ENCODE assay signal across 26 cellular contexts in the genomic region with DNA sequence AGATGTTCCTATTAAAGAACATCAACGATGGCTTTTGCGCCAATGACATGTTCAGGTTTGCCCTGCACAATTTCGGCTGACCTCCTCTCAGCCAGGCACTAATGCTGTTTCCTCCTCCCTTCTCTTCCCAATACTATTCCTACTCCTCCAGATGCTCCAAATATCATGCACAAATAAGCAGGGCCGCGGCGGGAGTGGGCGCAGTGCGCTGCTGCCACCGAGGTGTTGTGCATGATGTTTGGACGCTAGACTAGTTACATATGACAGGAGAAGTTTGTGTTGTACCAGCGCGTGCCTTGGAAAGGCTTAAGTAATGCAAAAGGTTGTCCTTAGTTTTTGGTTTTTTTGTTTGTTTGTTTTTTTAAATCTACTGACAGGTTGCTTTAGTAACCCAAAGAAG.
"Had no signal": no experiment of that assay in that cellular context is flagged by ENCODE, and none has a peak within 500 bp of the region (broad histone marks: within the 10 kb centered on the region; RNA-seq: fewer than 3 reads in every experiment).

No MANE protein-coding gene starts in this region.

- H3K27ac ChIP-seq: colonic mucosa, coronary artery, dorsolateral prefrontal cortex, epithelial cell of prostate, esophagus muscularis mucosa, esophagus squamous epithelium, foreskin keratinocyte, gastrocnemius medialis, gastroesophageal sphincter, heart left ventricle, heart right ventricle had no signal

- FAIRE-seq: colon, endometrium, endothelial cell of umbilical vein had no signal

- H3K9me3 ChIP-seq: colonic mucosa, esophagus muscularis mucosa, esophagus squamous epithelium, gastrocnemius medialis, gastroesophageal sphincter, heart left ventricle had no signal

- H3K36me3 ChIP-seq: colonic mucosa, esophagus muscularis mucosa, esophagus squamous epithelium, gastrocnemius medialis, gastroesophageal sphincter, heart left ventricle, heart right ventricle had no signal

- DNase-seq: colonic mucosa; cortex of kidney; dermis blood vessel endothelial cell; dorsolateral prefrontal cortex; effector CD4-positive, alpha-beta T cell; effector CD8-positive, alpha-beta T cell; effector memory CD4-positive, alpha-beta T cell; effector memory CD8-positive, alpha-beta T cell; endodermal cell; erythroblast; esophagus squamous epithelium; foreskin fibroblast; foreskin keratinocyte; foreskin melanocyte; gastrocnemius medialis; glutamatergic neuron; head of caudate nucleus; heart left ventricle; heart right ventricle had no signal

- H3K4me1 ChIP-seq: foreskin keratinocyte, gastrocnemius medialis had no signal

- H3K4me3 ChIP-seq: colonic mucosa, coronary artery, dorsolateral prefrontal cortex, esophagus muscularis mucosa, esophagus squamous epithelium, gastrocnemius medialis, gastroesophageal sphincter, heart left ventricle, heart right ventricle had no signal
